ENCODE assay signal across 8 cellular contexts in genomic region chr6:30884521-30885480, GRCh38. TPM values are rescaled to one million over a fixed set of nuclear protein-coding genes. Genes with fewer than 3 reads are reported as not detected.
A peak's percentile ranks its signal among the peaks of the same experiment; 100 is the strongest.
DNase-seq lines count a peak whose midpoint lies in the region; TF ChIP-seq lines count a peak whose summit lies in the region.

No MANE protein-coding gene starts in this region.

- peak overlapping the region; percentile 61 to 77 (median 67) for H3K4me3 ChIP-seq in subcutaneous abdominal adipose tissue (ENCODE audit: low read depth in 1 of 5, low read length in 5 of 5)

- TF ChIP-seq CTCF in endothelial cell (IDR thresholded peaks at IDR 0.05; ENCODE audit: unreplicated experiment), result no peak

- H3K36me3 ChIP-seq in KOPT-K1 (ENCODE audit: insufficient read depth, low read length) (no peaks in the 10 kb centered on the region), subcutaneous abdominal adipose tissue (ENCODE audit: control insufficient read depth in 5 of 5, insufficient read depth in 5 of 5, low read length in 5 of 5) (peaks cover 0 to 11% (median 6%) of the 10 kb centered on the region in 5 donors)

- H3K27ac ChIP-seq in KOPT-K1 (ENCODE audit: low read depth, low read length, poor library complexity, severe bottlenecking) (peak overlapping the region; percentile 48), subcutaneous abdominal adipose tissue (ENCODE audit: low read depth, low read length) (peak overlapping the region; percentile 30)

- peaks cover 6% of the 10 kb centered on the region for H3K27me3 Mint-ChIP-seq in endothelial cell (ENCODE audit: unreplicated experiment)

- H3K9me3 ChIP-seq in KOPT-K1 (ENCODE audit: insufficient read depth, low read length, poor library complexity, severe bottlenecking) (no peaks in the 10 kb centered on the region), subcutaneous abdominal adipose tissue (ENCODE audit: control insufficient read depth in 5 of 5, low read length in 5 of 5) (no peaks in the 10 kb centered on the region)

- H3K9me3 Mint-ChIP-seq in endothelial cell (ENCODE audit: unreplicated experiment), result no peaks in the 10 kb centered on the region

- peak; percentile 9 for DNase-seq in DMS53 treated with DMSO at 0.1 percent for 48 hours (lab: John Stamatoyannopoulos, UW; ENCODE audit: unreplicated experiment)
- DNase-seq in activated CD4-positive, alpha-beta T cell treated with anti-CD3 and anti-CD28 coated beads, Interleukin-2, amount 50 U/mL, for 1 hour, result peak; percentile 27
- DNase-seq in endothelial cell (ENCODE audit: low spot score), result no peak
- peak; percentile 61 for DNase-seq in midbrain (lab: John Stamatoyannopoulos, UW)
- DNase-seq in SHP77 treated with DMSO at 0.1 percent for 48 hours (lab: John Stamatoyannopoulos, UW), result no peak
- no peak for DNase-seq in NCI-H1436 treated with DMSO at 0.1 percent for 48 hours (lab: John Stamatoyannopoulos, UW)

- no peaks in the 10 kb centered on the region for H3K27me3 ChIP-seq in subcutaneous abdominal adipose tissue (ENCODE audit: control insufficient read depth in 5 of 5, insufficient read depth in 4 of 5, low read length in 5 of 5)

- peaks cover 13 to 45% (median 42%) of the 10 kb centered on the region in 5 donors for H3K4me1 ChIP-seq in subcutaneous abdominal adipose tissue (ENCODE audit: control insufficient read depth in 5 of 5, insufficient read depth in 5 of 5, low read length in 5 of 5)

- peak overlapping the region; percentile 48 to 68 (median 62) for H3K9ac ChIP-seq in subcutaneous abdominal adipose tissue (ENCODE audit: low read length in 5 of 5)

- H3K4me1 Mint-ChIP-seq in endothelial cell (ENCODE audit: unreplicated experiment), result peaks cover 29% of the 10 kb centered on the region

- H3K4me3 Mint-ChIP-seq in endothelial cell (ENCODE audit: unreplicated experiment), result peak overlapping the region; percentile 88

- no peak overlapping the region for H3K27ac Mint-ChIP-seq in endothelial cell (ENCODE audit: unreplicated experiment)

- no peaks in the 10 kb centered on the region for H3K36me3 Mint-ChIP-seq in endothelial cell (ENCODE audit: low read depth, unreplicated experiment)

RNA-seq across cellular contexts. Expression of gene DDR1, which starts 0.5 kb away (rescaled TPM):
- 8.2 TPM for total RNA-seq in endothelial cell (ENCODE audit: unreplicated experiment)

RNA-seq across cellular contexts. Expression of gene GTF2H4, which starts 23.2 kb away (rescaled TPM):
- total RNA-seq in endothelial cell (ENCODE audit: unreplicated experiment), result 47.6 TPM

RNA-seq across cellular contexts. Expression of gene VARS2, which starts 29.2 kb away (rescaled TPM):
- 20.0 TPM for total RNA-seq in endothelial cell (ENCODE audit: unreplicated experiment)

RNA-seq across cellular contexts. Expression of gene SFTA2, which starts 47.2 kb away (rescaled TPM):
- total RNA-seq in endothelial cell (ENCODE audit: unreplicated experiment), result 2.8 TPM

RNA-seq across cellular contexts. Expression of gene MUCL3, which starts 56.0 kb away (rescaled TPM):
- total RNA-seq in endothelial cell (ENCODE audit: unreplicated experiment), result not detected

Comparison
In these comparisons a context has a peak if more than half of its experiments do, and no peak if none do; other contexts are left out.
1. DNase-seq: peak in DMS53 treated with DMSO at 0.1 percent for 48 hours (single experiment), activated CD4-positive, alpha-beta T cell treated with anti-CD3 and anti-CD28 coated beads, Interleukin-2, amount 50 U/mL, for 1 hour (single experiment) and midbrain (single experiment); none in endothelial cell (single experiment), SHP77 treated with DMSO at 0.1 percent for 48 hours (single experiment) and NCI-H1436 treated with DMSO at 0.1 percent for 48 hours (single experiment).